9 cellular contexts compared by ENCODE assay signal in the genomic region with DNA sequence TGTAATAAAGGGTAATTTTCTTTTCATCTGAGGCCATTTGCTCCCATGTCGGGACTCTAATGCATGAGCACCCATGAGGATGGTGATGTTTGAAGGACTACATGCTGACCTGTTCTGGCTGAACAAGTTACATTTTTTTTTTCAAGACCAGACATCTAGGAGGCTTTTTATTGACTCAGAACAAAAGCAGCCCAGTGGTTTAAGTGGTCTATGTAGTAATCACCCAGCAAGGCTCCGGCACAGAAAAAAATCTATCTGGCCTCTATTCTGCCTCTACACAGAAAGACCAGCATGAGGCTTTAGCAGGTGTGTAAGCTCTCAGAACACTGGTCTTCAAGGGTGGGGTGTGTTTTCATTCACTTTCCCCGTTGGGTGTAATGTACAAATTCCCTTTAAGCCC. TPM values are rescaled to one million over a fixed set of nuclear protein-coding genes. Genes with fewer than 3 reads are reported as not detected.
A peak's percentile ranks its signal among the peaks of the same experiment; 100 is the strongest.
DNase-seq lines count a peak whose midpoint lies in the region; ATAC-seq, FAIRE-seq and TF ChIP-seq lines count a peak whose summit lies in the region.
"Had no signal": no experiment of that assay in that cellular context is flagged by ENCODE, and none has a peak within 500 bp of the region (broad histone marks: within the 10 kb centered on the region; RNA-seq: fewer than 3 reads in every experiment).

No MANE protein-coding gene starts in this region.

- H3K9me3 Mint-ChIP-seq in HFFc6: no peaks in the 10 kb centered on the region
- H3K9me3 Mint-ChIP-seq in activated T-helper 2 cell treated with anti-CD3 and anti-CD28 coated beads, Interferon-gamma antibody, Interleukin-2, Interleukin-4, amounts not matched to agents 10 μg/mL and 5 μg/mL and 100 μg/mL, durations not matched to agents 14 hours and 24 hours and 36 hours: no peaks in the 10 kb centered on the region
- H3K9me3 Mint-ChIP-seq in nephron progenitor cell: no peaks in the 10 kb centered on the region

- peaks cover 70% of the 10 kb centered on the region for H3K4me1 Mint-ChIP-seq in HFFc6 (ENCODE audit: low read depth)
- peaks cover 50% of the 10 kb centered on the region for H3K4me1 Mint-ChIP-seq in activated T-helper 2 cell treated with anti-CD3 and anti-CD28 coated beads, Interferon-gamma antibody, Interleukin-2, Interleukin-4, amounts not matched to agents 10 μg/mL and 5 μg/mL and 100 μg/mL, durations not matched to agents 14 hours and 24 hours and 36 hours (ENCODE audit: low read depth)
- peaks cover 35% of the 10 kb centered on the region for H3K4me1 Mint-ChIP-seq in nephron progenitor cell

- H4K20me1 ChIP-seq in keratinocyte (ENCODE audit: control insufficient read depth, extremely low read depth, insufficient read depth, low read length): no peaks in the 10 kb centered on the region

- dilution Hi-C loops in keratinocyte (cut with MboI; ENCODE audit: extremely low pct_ligation_motif_present, low sequenced_read_pairs): loop anchor here (25.0 kb wide), 1 partner anchor 103 kb away; a partner anchor contains a TSS

- intact Hi-C loops in psoas muscle (cut with DNase I): no loop called here
- intact Hi-C loops in activated T-helper 2 cell treated with anti-CD3 and anti-CD28 coated beads, Interferon-gamma antibody, Interleukin-2, Interleukin-4, amounts not matched to agents 10 μg/mL and 5 μg/mL and 100 μg/mL, durations not matched to agents 14 hours and 24 hours and 36 hours (cut with micrococcal nuclease): loop anchor here (1.0 to 10.0 kb wide), 3 partner anchors 21 to 1265 kb away; no protein-coding TSS in a partner anchor

- H3K79me2 ChIP-seq in keratinocyte (ENCODE audit: control insufficient read depth, insufficient read depth, low read length): peaks cover 17% of the 10 kb centered on the region

- peaks cover 24% of the 10 kb centered on the region for H3K4me1 ChIP-seq in keratinocyte (ENCODE audit: control insufficient read depth, extremely low read depth, insufficient read depth, low read length)
- peaks cover 3% of the 10 kb centered on the region for H3K4me1 ChIP-seq in psoas muscle

- H3K9me3 ChIP-seq in keratinocyte (ENCODE audit: control insufficient read depth, low read depth, low read length): no peaks in the 10 kb centered on the region
- H3K9me3 ChIP-seq in psoas muscle: no peaks in the 10 kb centered on the region

- TF ChIP-seq CTCF in HFFc6 (IDR thresholded peaks at IDR 0.05): no peak
- TF ChIP-seq CTCF in keratinocyte (optimal IDR thresholded peaks at IDR 0.05 in 1 of 3, IDR thresholded peaks at IDR 0.05 in 1 of 3, conservative IDR thresholded peaks at IDR 0.05 in 1 of 3; ENCODE audit: extremely low read depth in 1 of 3, insufficient read depth in 2 of 3, low read length in 3 of 3): no peak
- no peak for TF ChIP-seq CTCF in psoas muscle (IDR thresholded peaks at IDR 0.05)
- TF ChIP-seq CTCF in nephron progenitor cell (IDR thresholded peaks at IDR 0.05): no peak

- no peak overlapping the region for H3K4me3 ChIP-seq in keratinocyte (ENCODE audit: control insufficient read depth in 2 of 3, extremely low read depth in 1 of 3, insufficient read depth in 2 of 3, low read depth in 1 of 3, low read length in 3 of 3)
- H3K4me3 ChIP-seq in psoas muscle: no peak overlapping the region

- H3K9me1 ChIP-seq in keratinocyte (ENCODE audit: control insufficient read depth, extremely low read depth, insufficient read depth, low read length): no peaks in the 10 kb centered on the region

- H3K9ac ChIP-seq in keratinocyte (ENCODE audit: control insufficient read depth, extremely low read depth, insufficient read depth, low read length): no peak overlapping the region

- no peak overlapping the region for H2AFZ ChIP-seq in keratinocyte (ENCODE audit: control insufficient read depth, low read length)

- peak overlapping the region; percentile 30; the same call in 1 of the 2 replicates for H3K27ac Mint-ChIP-seq in HFFc6
- H3K27ac Mint-ChIP-seq in activated T-helper 2 cell treated with anti-CD3 and anti-CD28 coated beads, Interferon-gamma antibody, Interleukin-2, Interleukin-4, amounts not matched to agents 10 μg/mL and 5 μg/mL and 100 μg/mL, durations not matched to agents 14 hours and 24 hours and 36 hours: no peak overlapping the region
- no peak overlapping the region for H3K27ac Mint-ChIP-seq in nephron progenitor cell

- H3K27me3 ChIP-seq in keratinocyte (ENCODE audit: control insufficient read depth, extremely low read depth, insufficient read depth, low read length) (no peaks in the 10 kb centered on the region), psoas muscle (ENCODE audit: insufficient read depth in 3 of 3, low read length in 2 of 3) (no peaks in the 10 kb centered on the region)

- DNase-seq in HFFc6 (peak; percentile 76), NCI-H1092 treated with DMSO at 0.1 percent for 48 hours (lab: John Stamatoyannopoulos, UW) (peak; percentile 35), keratinocyte (ENCODE audit: low read depth, low spot score) (no peak), psoas muscle (no peak), nephron progenitor cell (no peak)
- no peak for DNase-seq in activated T-helper 2 cell treated with anti-CD3 and anti-CD28 coated beads, Interferon-gamma antibody, Interleukin-2, Interleukin-4, amounts not matched to agents 10 μg/mL and 5 μg/mL and 100 μg/mL, durations not matched to agents 14 hours and 24 hours and 36 hours (ENCODE audit: low spot score)
- DNase-seq in stimulated activated CD4-positive, alpha-beta T cell treated with anti-CD3 and anti-CD28 coated beads, Interleukin-15, amount 100 ng/mL, for 24 hours: no peak
- DNase-seq: activated CD4-positive, alpha-beta T cell treated with anti-CD3 and anti-CD28 coated beads for 4 hours had no signal

- peak; percentile 43 for FAIRE-seq in keratinocyte (lab: Jason Lieb, UNC)

- H3K27me3 Mint-ChIP-seq in HFFc6 (ENCODE audit: insufficient read depth) (no peaks in the 10 kb centered on the region), nephron progenitor cell (ENCODE audit: low read depth, poor library complexity) (no peaks in the 10 kb centered on the region)
- H3K27me3 Mint-ChIP-seq in activated T-helper 2 cell treated with anti-CD3 and anti-CD28 coated beads, Interferon-gamma antibody, Interleukin-2, Interleukin-4, amounts not matched to agents 10 μg/mL and 5 μg/mL and 100 μg/mL, durations not matched to agents 14 hours and 24 hours and 36 hours (ENCODE audit: low read depth): no peaks in the 10 kb centered on the region

- no peak overlapping the region for H3K27ac ChIP-seq in keratinocyte (ENCODE audit: control insufficient read depth, insufficient read depth, low read length)
- no peak overlapping the region for H3K27ac ChIP-seq in psoas muscle

- ATAC-seq in GM18861 (IDR thresholded peaks at IDR 0.05; ENCODE audit: unreplicated experiment) (peak; percentile 83), psoas muscle (no peak)

- peak overlapping the region; percentile 54 for H3K4me3 Mint-ChIP-seq in HFFc6
- H3K4me3 Mint-ChIP-seq in activated T-helper 2 cell treated with anti-CD3 and anti-CD28 coated beads, Interferon-gamma antibody, Interleukin-2, Interleukin-4, amounts not matched to agents 10 μg/mL and 5 μg/mL and 100 μg/mL, durations not matched to agents 14 hours and 24 hours and 36 hours (ENCODE audit: low read depth): no peak overlapping the region
- no peak overlapping the region for H3K4me3 Mint-ChIP-seq in nephron progenitor cell

- 80 to 81% (median 81%) methylated on average over 3 of the region's 3 CpGs for WGBS in psoas muscle, 3 donors

- no peaks in the 10 kb centered on the region for H3K36me3 Mint-ChIP-seq in HFFc6 (ENCODE audit: low read depth)
- H3K36me3 Mint-ChIP-seq in activated T-helper 2 cell treated with anti-CD3 and anti-CD28 coated beads, Interferon-gamma antibody, Interleukin-2, Interleukin-4, amounts not matched to agents 10 μg/mL and 5 μg/mL and 100 μg/mL, durations not matched to agents 14 hours and 24 hours and 36 hours (ENCODE audit: low read depth): no peaks in the 10 kb centered on the region
- no peaks in the 10 kb centered on the region for H3K36me3 Mint-ChIP-seq in nephron progenitor cell (ENCODE audit: low read depth)

- no peak overlapping the region for H3K4me2 ChIP-seq in keratinocyte (ENCODE audit: control insufficient read depth, extremely low read depth, insufficient read depth, low read depth, low read length)

- H3K36me3 ChIP-seq in keratinocyte (ENCODE audit: control insufficient read depth in 2 of 2, extremely low read depth in 1 of 2, insufficient read depth in 2 of 2, low read length in 2 of 2) (no peaks in the 10 kb centered on the region), psoas muscle (ENCODE audit: insufficient read depth in 1 of 2, low read depth in 1 of 2) (no peaks in the 10 kb centered on the region)

RNA-seq across cellular contexts. Expression of a gene that starts 15.8 kb away (rescaled TPM):
- 1 to 10 TPM; 1.4 to 3.9 (median 1.8) TPM for total RNA-seq in HFFc6 (2021; fragmentation: NEBNext Ultra II Directional; extraction: Animal tissue kit (Norgen Biotek cat#: 25700))
- polyA plus RNA-seq in keratinocyte (5.9 to 10.9 TPM (median 9.8 TPM) in 3 replicates), psoas muscle (under 1 TPM; 0.08 to 0.25 (median 0.22) TPM)
- 2.6 TPM for polyA plus RNA-seq in keratinocyte (2011; ENCODE audit: low read depth)
- 10.5 and 14.0 TPM in 2 replicates for polyA plus RNA-seq in keratinocyte (2011; cell fraction: cytosol; rRNA removed)
- 9.5 and 10.5 TPM in 2 replicates for polyA plus RNA-seq in keratinocyte (2011; cell fraction: nucleus; rRNA removed)
- polyA plus RNA-seq in keratinocyte (2012; ENCODE audit: low replicate concordance): 2.2 and 9.5 TPM in 2 replicates
- polyA minus RNA-seq in keratinocyte: 4.2 to 14.5 TPM (median 5.5 TPM) in 3 replicates
- 3.1 TPM for polyA minus RNA-seq in keratinocyte (2011; cell fraction: cytosol; rRNA and poly(A)+ RNA removed)
- polyA minus RNA-seq in keratinocyte (2011; cell fraction: nucleus; rRNA and poly(A)+ RNA removed): 16.5 and 29.0 TPM in 2 replicates
- 1 to 10 TPM in 1 of 4 donors, under 1 TPM in 3; 0.15 to 1.6 (median 0.33) TPM for total RNA-seq in psoas muscle
- total RNA-seq in activated T-helper 2 cell treated with anti-CD3 and anti-CD28 coated beads, Interferon-gamma antibody, Interleukin-2, Interleukin-4, amounts not matched to agents 10 μg/mL and 5 μg/mL and 100 μg/mL, durations not matched to agents 14 hours and 24 hours and 36 hours: 6.3 and 6.4 TPM in 2 replicates

Comparison
In these comparisons a context has a peak if more than half of its experiments do, and no peak if none do; other contexts are left out.
1. DNase-seq: peak in HFFc6 (single experiment) and NCI-H1092 treated with DMSO at 0.1 percent for 48 hours (single experiment); none in keratinocyte (single experiment), psoas muscle (0 of 2), activated T-helper 2 cell treated with anti-CD3 and anti-CD28 coated beads, Interferon-gamma antibody, Interleukin-2, Interleukin-4, amounts not matched to agents 10 μg/mL and 5 μg/mL and 100 μg/mL, durations not matched to agents 14 hours and 24 hours and 36 hours (single experiment), stimulated activated CD4-positive, alpha-beta T cell treated with anti-CD3 and anti-CD28 coated beads, Interleukin-15, amount 100 ng/mL, for 24 hours (single experiment) and nephron progenitor cell (single experiment).